24 cellular contexts compared by ENCODE assay signal in genomic region chr7:102178410-102178809, GRCh38.
"Had no signal": no experiment of that assay in that cellular context is flagged by ENCODE, and none has a peak within 500 bp of the region (broad histone marks: within the 10 kb centered on the region; RNA-seq: fewer than 3 reads in every experiment).

No MANE protein-coding gene starts in this region.

- H3K27me3 ChIP-seq: neutrophil, spleen, suprapubic skin, tibial artery, uterus had no signal

- FAIRE-seq: islet of Langerhans, kidney had no signal

- H3K4me1 ChIP-seq: lower lobe of right lung, parathyroid adenoma, spleen, suprapubic skin, tibial artery, uterus had no signal

- H3K36me3 ChIP-seq: uterus had no signal

- H3K4me3 ChIP-seq: lower lobe of right lung, psoas muscle, skin epidermis, spleen, suprapubic skin, thoracic aorta, tibial artery, uterus had no signal

- DNase-seq: head of caudate nucleus; hypothalamus; immature natural killer cell; kidney; lower lobe of right lung; mammary epithelial cell; mesenchymal stem cell; naive thymus-derived CD8-positive, alpha-beta T cell; occipital lobe; psoas muscle; spleen; stimulated activated CD4-positive, alpha-beta T cell treated with anti-CD3 and anti-CD28 coated beads, Interleukin-4, amount 100 ng/mL, for 24 hours; stimulated activated naive CD4-positive, alpha-beta T cell; tibial artery; trophoblast cell; uterus had no signal

- H3K27ac ChIP-seq: lower lobe of right lung, neutrophil, parathyroid adenoma, psoas muscle, skin epidermis, spleen, suprapubic skin, thoracic aorta, tibial artery, uterus had no signal

- ATAC-seq: lower lobe of right lung; naive thymus-derived CD8-positive, alpha-beta T cell; psoas muscle; sciatic nerve; stimulated activated effector memory CD8-positive, alpha-beta T cell treated with anti-CD3 and anti-CD28 coated beads, Interleukin-12 subunit alpha, Interleukin-12 subunit beta, amount 100 ng/mL, for 72 hours had no signal

- H3K9me3 ChIP-seq: lower lobe of right lung, neutrophil, psoas muscle, spleen, suprapubic skin, thoracic aorta, tibial artery, uterus had no signal
